ENCODE assay signal across 8 cellular contexts in genomic region chr1:227357229-227358078, GRCh38.
A peak's percentile ranks its signal among the peaks of the same experiment; 100 is the strongest.
DNase-seq lines count a peak whose midpoint lies in the region; ATAC-seq, FAIRE-seq and TF ChIP-seq lines count a peak whose summit lies in the region.

No MANE protein-coding gene starts in this region.

- H3K4me1 ChIP-seq in HEK293 (ENCODE audit: control insufficient read depth, insufficient read depth, low read length): peaks cover 15% of the 10 kb centered on the region

- ATAC-seq in GM18520 (IDR thresholded peaks at IDR 0.05; ENCODE audit: unreplicated experiment): no peak

- CTCF ChIA-PET in HEK293 (lab: Yijun Ruan, JAX): interaction anchor here (0.6 to 1.4 kb wide), 5 partner anchors 36 to 445 kb away, joined by 3 to 5 read pairs (median 3); no protein-coding TSS in a partner anchor

- H3K27ac ChIP-seq in HEK293 (ENCODE audit: extremely low read depth, low read depth, low read length): no peak overlapping the region

- POLR2A ChIA-PET in HEK293 (lab: Yijun Ruan, JAX): interaction anchor here (0.7 to 1.8 kb wide), 5 partner anchors 10 to 1048 kb away, joined by 3 to 10 read pairs (median 3); partner anchors contain the start of genes CDC42BPA and LIN9

- no peak for TF ChIP-seq CTCF in HEK293 (tag by site-specific recombination; IDR thresholded peaks at IDR 0.05)

- H3K36me3 ChIP-seq in HEK293 (ENCODE audit: control insufficient read depth in 2 of 2, insufficient read depth in 1 of 2, low read length in 2 of 2): no peaks in the 10 kb centered on the region

- H3K4me3 ChIP-seq in HEK293 (ENCODE audit: low read depth, low read length): no peak overlapping the region

- H3K9me3 ChIP-seq in HEK293 (ENCODE audit: control insufficient read depth, insufficient read depth, low read depth, low read length): no peaks in the 10 kb centered on the region

- DNase-seq in amniotic stem cell (lab: John Stamatoyannopoulos, UW) (peak; percentile 67), iPS DF 19.7 (ENCODE audit: low read depth, low spot score) (peak; percentile 64), smooth muscle cell of the brain vasculature (ENCODE audit: low read depth, low spot score) (peak; percentile 57), GM19239 (ENCODE audit: insufficient read length, low spot score) (no peak), SKM-1 (lab: John Stamatoyannopoulos, UW; ENCODE audit: unreplicated experiment) (no peak), SKM-1 treated with dmso at 0.1 percent for 144 hours (lab: John Stamatoyannopoulos, UW; ENCODE audit: unreplicated experiment) (no peak)

- FAIRE-seq in GM19239 (lab: Jason Lieb, UNC): no peak

TF ChIP-seq in HEK293, 187 proteins besides CTCF, POLR2A, EP300 and RAD21 (continues in another document):
- TF ChIP-seq MEIS1 (CRISPR knock-in tag; IDR thresholded peaks at IDR 0.05; ENCODE audit: borderline replicate concordance) (no peak), HOXD13 (CRISPR knock-in tag; IDR thresholded peaks at IDR 0.05; ENCODE audit: borderline replicate concordance) (no peak), ZNF398 (tag by site-specific recombination; IDR thresholded peaks at IDR 0.05) (0 out of 2 replicates have a peak, but pooled peaks have one; percentile 16), ZFP37 (tag by site-specific recombination; IDR thresholded peaks at IDR 0.05) (peak; percentile 61; the same call in 1 of the 2 replicates), ZNF155 (tag by site-specific recombination; IDR thresholded peaks at IDR 0.05) (no peak), ZNF624 (tag by site-specific recombination; IDR thresholded peaks at IDR 0.05) (no peak), ZBTB20 (tag by site-specific recombination; IDR thresholded peaks at IDR 0.05) (0 out of 2 replicates have a peak, but pooled peaks have one; percentile 16), ZNF670 (tag by site-specific recombination; IDR thresholded peaks at IDR 0.05; ENCODE audit: low read depth) (no peak), ZNF248 (tag by site-specific recombination; IDR thresholded peaks at IDR 0.05) (no peak), ZBTB11 (tag by site-specific recombination; conservative IDR thresholded peaks at IDR 0.05; ENCODE audit: low read depth) (no peak), YY1 (tag by site-specific recombination; IDR thresholded peaks at IDR 0.05) (no peak), ZFP69B (tag by site-specific recombination; IDR thresholded peaks at IDR 0.05) (no peak), ZBTB26 (tag by site-specific recombination; optimal IDR thresholded peaks at IDR 0.05) (no peak), ZNF600 (tag by site-specific recombination; IDR thresholded peaks at IDR 0.05) (no peak; the same call in 1 of the 2 replicates), IKZF3 (tag by site-specific recombination; IDR thresholded peaks at IDR 0.05) (peak; percentile 34; the same call in 1 of the 2 replicates), PATZ1 (tag by site-specific recombination; IDR thresholded peaks at IDR 0.05) (peak; percentile 64), ZSCAN18 (tag by site-specific recombination; IDR thresholded peaks at IDR 0.05) (no peak), HIC1 (tag by site-specific recombination; IDR thresholded peaks at IDR 0.05) (peak; percentile 44; the same call in 1 of the 2 replicates), ZNF48 (tag by site-specific recombination; IDR thresholded peaks at IDR 0.05) (no peak), ZNF112 (tag by site-specific recombination; IDR thresholded peaks at IDR 0.05) (no peak), ZNF121 (tag by site-specific recombination; IDR thresholded peaks at IDR 0.05) (no peak)

Comparison
In these comparisons a context has a peak if more than half of its experiments do, and no peak if none do; other contexts are left out.
1. DNase-seq: peak in amniotic stem cell (single experiment), iPS DF 19.7 (single experiment) and smooth muscle cell of the brain vasculature (single experiment); none in GM19239 (single experiment), SKM-1 (single experiment) and SKM-1 treated with dmso at 0.1 percent for 144 hours (single experiment).